In the genomic region with DNA sequence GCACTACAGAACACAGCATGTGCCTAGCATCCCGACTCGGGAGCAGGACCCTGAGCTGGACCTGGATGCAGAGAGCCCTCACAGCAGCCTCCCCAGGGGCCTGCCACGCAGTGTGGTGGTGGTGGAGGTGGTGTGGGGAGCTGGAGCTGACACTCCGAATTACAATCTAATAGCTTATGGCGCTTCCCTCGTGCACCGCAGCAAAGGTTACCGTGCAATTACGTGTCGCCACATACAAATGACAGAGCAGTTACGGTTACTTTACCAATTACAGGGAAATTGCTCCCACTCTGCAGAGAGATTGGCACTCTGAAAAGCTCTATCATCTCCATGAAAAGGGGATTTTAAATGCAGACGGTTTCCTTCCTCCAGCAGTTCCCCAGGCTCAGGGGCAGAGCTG, we compare ENCODE assay signal across 19 cellular contexts.
"Had no signal": no experiment of that assay in that cellular context is flagged by ENCODE, and none has a peak within 500 bp of the region (broad histone marks: within the 10 kb centered on the region; RNA-seq: fewer than 3 reads in every experiment).

No MANE protein-coding gene starts in this region.

- DNase-seq: KBM-7; MV-4-11; NCI-H1048; NCI-H1105; NCI-H1417 treated with DMSO at 0.1 percent for 48 hours; NCI-H146; NCI-H1694 treated with DMSO at 0.1 percent for 48 hours; NCI-H1930; NCI-H2107; NCI-H345; NCI-H446 treated with DMSO at 0.1 percent for 48 hours; NCI-H510A treated with DMSO at 0.1 percent for 48 hours; NCI-H526 treated with DMSO at 0.1 percent for 48 hours; NCI-H748 treated with DMSO at 0.1 percent for 48 hours; NK-92 treated with Interleukin-12 subunit alpha and Interleukin-12 subunit beta, amount 100 ng/mL, for 24 hours; PC-3; SHP77 had no signal

- H3K27ac ChIP-seq: RWPE1 had no signal

- ATAC-seq: Panc1, PC-3 had no signal
